ENCODE assay signal across 1 cellular context in genomic region chr17:73092518-73093135, GRCh38.
TF ChIP-seq lines count a peak whose summit lies in the region.

Gene SLC39A11, minus strand, starts transcription at chr17:73092688. Its CDS starts 3,924 bp downstream, at chr17:73088764.

TF ChIP-seq in HepG2, 621 proteins besides CTCF, POLR2A, EP300 and RAD21 (continued from another document and continues in another):
- TF ChIP-seq ZBTB4 (CRISPR knock-in tag; IDR thresholded peaks at IDR 0.05; ENCODE audit: borderline replicate concordance) (peak; percentile 68; the same call in 1 of the 2 replicates), POGZ (CRISPR knock-in tag; IDR thresholded peaks at IDR 0.05) (peak; percentile 85), E2F2 (CRISPR knock-in tag; IDR thresholded peaks at IDR 0.05; ENCODE audit: borderline replicate concordance) (no peak), ZNF501 (CRISPR knock-in tag; IDR thresholded peaks at IDR 0.05) (peak; percentile 80), ZNF768 (CRISPR knock-in tag; IDR thresholded peaks at IDR 0.05) (0 out of 2 replicates have a peak, but pooled peaks have one; percentile 32), FOXO4 (CRISPR knock-in tag; conservative IDR thresholded peaks at IDR 0.05) (no peak), ZNF574 (CRISPR knock-in tag; IDR thresholded peaks at IDR 0.05) (peak; percentile 76), ZNF503 (CRISPR knock-in tag; IDR thresholded peaks at IDR 0.05) (peak; percentile 28; the same call in 1 of the 2 replicates), ZMAT5 (CRISPR knock-in tag; IDR thresholded peaks at IDR 0.05; ENCODE audit: borderline replicate concordance, low read depth) (no peak), ZBTB46 (CRISPR knock-in tag; IDR thresholded peaks at IDR 0.05; ENCODE audit: borderline replicate concordance) (peak; percentile 45; the same call in 1 of the 2 replicates), ZKSCAN1 (IDR thresholded peaks at IDR 0.05; ENCODE audit: low read length) (0 out of 2 replicates have a peak, but pooled peaks have one; percentile 39), ZNF136 (CRISPR knock-in tag; IDR thresholded peaks at IDR 0.05; ENCODE audit: low read depth) (peak; percentile 92; the same call in 1 of the 2 replicates), ZNF280B (CRISPR knock-in tag; IDR thresholded peaks at IDR 0.05; ENCODE audit: borderline replicate concordance) (peak; percentile 68; the same call in 1 of the 2 replicates), MIXL1 (CRISPR knock-in tag; IDR thresholded peaks at IDR 0.05) (peak; percentile 55; the same call in 1 of the 2 replicates), TRIM24 (CRISPR knock-in tag; IDR thresholded peaks at IDR 0.05) (0 out of 2 replicates have a peak, but pooled peaks have one; percentile 52), ZNF772 (CRISPR knock-in tag; IDR thresholded peaks at IDR 0.05) (peak; percentile 73), KIAA2018 (CRISPR knock-in tag; IDR thresholded peaks at IDR 0.05; ENCODE audit: borderline replicate concordance) (0 out of 2 replicates have a peak, but pooled peaks have one; percentile 79), ZNF556 (CRISPR knock-in tag; IDR thresholded peaks at IDR 0.05; ENCODE audit: borderline replicate concordance) (peak; percentile 89), ZMYM3 (CRISPR knock-in tag; IDR thresholded peaks at IDR 0.05) (peak; percentile 92)
